Comparison of ENCODE assay signal across 23 cellular contexts in the genomic region with DNA sequence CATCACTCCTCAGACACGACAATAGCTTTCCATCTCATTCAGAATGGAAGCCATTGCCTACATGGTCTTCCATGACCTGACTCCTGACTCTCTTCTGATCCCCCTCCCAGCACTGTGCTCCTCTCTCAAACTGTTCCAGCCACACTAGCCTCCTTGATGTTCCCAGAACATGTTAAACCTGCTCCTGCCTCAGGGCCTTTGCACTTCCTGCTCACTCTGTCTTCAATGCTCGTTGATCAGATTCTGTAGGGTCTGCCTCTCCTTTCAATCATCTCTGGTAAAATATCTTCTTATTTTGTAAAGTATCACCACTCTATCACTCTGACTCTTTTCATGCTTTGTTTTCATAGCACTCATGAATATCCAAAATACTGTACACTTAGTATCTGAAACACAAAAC.
DNase-seq lines count a peak whose midpoint lies in the region; ATAC-seq, FAIRE-seq and TF ChIP-seq lines count a peak whose summit lies in the region.
"Had no signal": no experiment of that assay in that cellular context is flagged by ENCODE, and none has a peak within 500 bp of the region (broad histone marks: within the 10 kb centered on the region; RNA-seq: fewer than 3 reads in every experiment).

No MANE protein-coding gene starts in this region.

- H3K27ac Mint-ChIP-seq in WTC11, result peak overlapping the region; percentile 77

- no peak for TF ChIP-seq POLR2A in HepG2 (IDR thresholded peaks at IDR 0.05; ENCODE audit: insufficient read depth in 1 of 2, low read depth in 2 of 2, low read length in 2 of 2)
- no peak for TF ChIP-seq POLR2A in right lobe of liver (IDR thresholded peaks at IDR 0.05)

- H4K20me1 ChIP-seq in HepG2 (ENCODE audit: insufficient read depth, low read length), result peaks cover 51% of the 10 kb centered on the region

- CTCF ChIA-PET in HepG2 (lab: Yijun Ruan, JAX; ENCODE audit: low intra/inter-chr PET ratio, low total read pairs) (no interaction called here), WTC11 (lab: Charles Lee) (no interaction called here)

- ATAC-seq in HepG2 (no peak; the same call in 2 of the 3 replicates), right lobe of liver (no peak), WTC11 (no peak), GM18870 (IDR thresholded peaks at IDR 0.05; ENCODE audit: unreplicated experiment) (no peak), HG03097 (IDR thresholded peaks at IDR 0.05; ENCODE audit: low FRiP score, unreplicated experiment) (no peak)

- H3K4me2 ChIP-seq in HepG2 (ENCODE audit: low read depth, low read length), result no peak overlapping the region

- 89% methylated on average over 2 of the region's 2 CpGs for WGBS in HepG2 (ENCODE audit: low lambda C conversion rate)
- 82% methylated on average over 1 of the region's 2 CpGs for WGBS in right lobe of liver (ENCODE audit: insufficient coverage, low coverage, low lambda C conversion rate, missing lambda C conversion rate)

- no peak overlapping the region for H2AFZ ChIP-seq in HepG2 (ENCODE audit: low read length)

- H3K36me3 ChIP-seq in HepG2 (replicated peaks in 1 of 2; ENCODE audit: control insufficient read depth in 1 of 2, insufficient read depth in 2 of 2, low read length in 2 of 2), result peaks cover 13 to 66% of the 10 kb centered on the region in 2 experiments
- no peaks in the 10 kb centered on the region for H3K36me3 ChIP-seq in right lobe of liver
- no peaks in the 10 kb centered on the region for H3K36me3 ChIP-seq in iPS-18a (ENCODE audit: control insufficient read depth, low read depth, low read length)

- POLR2A ChIA-PET in HepG2 (lab: Yijun Ruan, JAX) (no interaction called here), WTC11 (lab: Charles Lee) (no interaction called here)

- TF ChIP-seq RAD21 in HepG2 (CRISPR knock-in tag; IDR thresholded peaks at IDR 0.05), result no peak

- TF ChIP-seq CTCF in HepG2 (CRISPR knock-in tag; IDR thresholded peaks at IDR 0.05), result no peak
- no peak for TF ChIP-seq CTCF in right lobe of liver (IDR thresholded peaks at IDR 0.05)
- no peak for TF ChIP-seq CTCF in WTC11 (IDR thresholded peaks at IDR 0.05)

- H3K36me3 Mint-ChIP-seq in WTC11, result peaks cover 5% of the 10 kb centered on the region

- H3K27me3 Mint-ChIP-seq in WTC11 (ENCODE audit: low read depth), result no peaks in the 10 kb centered on the region

- H3K4me1 ChIP-seq in HepG2 (ENCODE audit: insufficient read depth, low read length), result peaks cover 35% of the 10 kb centered on the region
- H3K4me1 ChIP-seq in right lobe of liver, result no peaks in the 10 kb centered on the region
- H3K4me1 ChIP-seq in iPS-18a (ENCODE audit: control insufficient read depth, low read depth, low read length), result peaks cover 30% of the 10 kb centered on the region

- FAIRE-seq in HepG2 (lab: Jason Lieb, UNC), result no peak
- FAIRE-seq: GM18507, H54, HTR-8/SVneo had no signal

- H3K79me2 ChIP-seq in HepG2 (ENCODE audit: insufficient read depth, low read length), result peaks cover 30% of the 10 kb centered on the region

- H3K9me3 ChIP-seq in HepG2 (ENCODE audit: low read length) (no peaks in the 10 kb centered on the region), right lobe of liver (no peaks in the 10 kb centered on the region), iPS-18a (ENCODE audit: control insufficient read depth, low read depth, low read length) (no peaks in the 10 kb centered on the region)

- peaks cover 56% of the 10 kb centered on the region for H3K4me1 Mint-ChIP-seq in WTC11

- no peak overlapping the region for H3K9ac ChIP-seq in HepG2 (ENCODE audit: insufficient read depth, low read depth, low read length)
- no peak overlapping the region for H3K9ac ChIP-seq in iPS-18a (ENCODE audit: low read length)

- H3K4me3 ChIP-seq in HepG2 (replicated peaks in 1 of 3; ENCODE audit: insufficient read depth in 1 of 3, low read depth in 2 of 3, low read length in 3 of 3) (no peak overlapping the region), right lobe of liver (no peak overlapping the region), iPS-18a (ENCODE audit: low read length) (peak overlapping the region; percentile 41)

- no TSS peak for BruUV-seq in HepG2 (replicated peaks; lab: Mats Ljungman, UMichigan)

- no peak for DNase-seq in HepG2 (ENCODE audit: low spot score)
- DNase-seq in right lobe of liver, result no peak
- DNase-seq in WTC11 (ENCODE audit: low spot score), result no peak
- no peak for DNase-seq in hippocampal formation (lab: John Stamatoyannopoulos, UW)
- no peak for DNase-seq in SIG-M5 (lab: John Stamatoyannopoulos, UW)
- DNase-seq: DMS153; NCI-H1048; NCI-H1417; NCI-H1694; NCI-H2029 treated with DMSO at 0.1 percent for 48 hours; NCI-H446 treated with DMSO at 0.1 percent for 48 hours; NCI-H526; NCI-H82; NK-92 treated with Interleukin-12 subunit alpha and Interleukin-12 subunit beta, amount 100 ng/mL, for 24 hours; Right ventricle myocardium superior; RPMI8226 had no signal

- H3K9me3 Mint-ChIP-seq in WTC11, result peaks cover 6% of the 10 kb centered on the region

- TF ChIP-seq EP300 in HepG2 (IDR thresholded peaks at IDR 0.05; ENCODE audit: low read depth in 2 of 2, low read length in 2 of 2) (no peak), HepG2 (CRISPR knock-in tag; IDR thresholded peaks at IDR 0.05; ENCODE audit: borderline replicate concordance) (no peak)

- H3K4me3 Mint-ChIP-seq in WTC11, result no peak overlapping the region

- no peaks in the 10 kb centered on the region for H3K27me3 ChIP-seq in HepG2 (ENCODE audit: control insufficient read depth in 1 of 2, insufficient read depth in 2 of 2, low read length in 2 of 2)
- H3K27me3 ChIP-seq in right lobe of liver, result no peaks in the 10 kb centered on the region
- H3K27me3 ChIP-seq in iPS-18a (ENCODE audit: control insufficient read depth, insufficient read depth, low read length), result no peaks in the 10 kb centered on the region

- H3K27ac ChIP-seq in HepG2 (ENCODE audit: extremely low read length, insufficient read depth, low read length), result no peak overlapping the region
- no peak overlapping the region for H3K27ac ChIP-seq in right lobe of liver
- H3K27ac ChIP-seq in iPS-18a (ENCODE audit: low read length), result peak overlapping the region; percentile 24
- H3K27ac ChIP-seq: 22Rv1 had no signal

- intact Hi-C loops in HepG2 (cut with micrococcal nuclease; ENCODE audit: unreplicated experiment), result no loop called here
- intact Hi-C loops in right lobe of liver (cut with DNase I), result no loop called here

- in situ Hi-C loops in HepG2 (cut with HindIII; ENCODE audit: extremely low pct_ligation_motif_present, low pct_unique_long_range_greater_than_20kb), result no loop called here

TF ChIP-seq in HepG2, 621 proteins besides CTCF, POLR2A, EP300 and RAD21:
- TF ChIP-seq CHD4 (IDR thresholded peaks at IDR 0.05; ENCODE audit: borderline replicate concordance, low read length) (no peak), ZMYM3 (CRISPR knock-in tag; IDR thresholded peaks at IDR 0.05) (peak; percentile 47; the same call in 1 of the 2 replicates)
TF ChIP-seq in HepG2: peak in this region for 1.

TF ChIP-seq in WTC11, 78 proteins besides CTCF, POLR2A, EP300 and RAD21:
- TF ChIP-seq ZNF416 (CRISPR knock-in tag; IDR thresholded peaks at IDR 0.05) (no peak), GTF2I (CRISPR knock-in tag; conservative IDR thresholded peaks at IDR 0.05) (peak; percentile 91)
